25 cellular contexts compared by ENCODE assay signal in the genomic region with DNA sequence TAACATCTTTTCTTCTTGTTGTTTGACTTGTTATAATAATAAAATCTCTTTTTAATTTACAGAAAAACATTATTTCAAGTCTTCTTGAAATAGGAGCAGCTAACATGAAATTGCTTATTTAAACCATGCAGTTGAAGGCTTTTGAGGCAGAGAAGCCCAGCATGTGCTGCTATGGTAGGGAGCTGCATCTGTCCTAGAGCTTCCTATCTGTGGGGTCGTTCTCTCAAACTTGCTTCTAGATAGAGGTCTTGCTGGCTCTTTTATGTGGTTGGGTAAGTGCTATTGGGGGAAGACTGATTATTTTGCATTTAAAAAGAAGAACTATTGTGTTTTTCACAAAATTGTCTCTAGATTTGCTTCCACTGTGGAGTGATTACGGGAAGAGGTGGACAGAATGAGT.
"Had no signal": no experiment of that assay in that cellular context is flagged by ENCODE, and none has a peak within 500 bp of the region (broad histone marks: within the 10 kb centered on the region; RNA-seq: fewer than 3 reads in every experiment).

No MANE protein-coding gene starts in this region.

- H3K36me3 ChIP-seq: ascending aorta had no signal

- H3K4me3 Mint-ChIP-seq: activated CD8-positive, alpha-beta T cell treated with anti-CD3 and anti-CD28 coated beads, Interleukin-2, amount 10 ng/mL, durations not matched to agents 7 days and 5 days; activated naive CD8-positive, alpha-beta T cell treated with anti-CD3 and anti-CD28 coated beads, Interleukin-2, amount 50 U/mL, for 24 hours; T-helper 1 cell treated with Interleukin-12 subunit alpha and Interleukin-12 subunit beta and Interleukin-4 antibody, amounts not matched to agents 30 μg/mL and 1 μg/mL, for 36 hours had no signal

- H3K4me3 ChIP-seq: ascending aorta, body of pancreas, coronary artery had no signal

- H3K27me3 Mint-ChIP-seq: activated naive CD8-positive, alpha-beta T cell treated with anti-CD3 and anti-CD28 coated beads, Interleukin-2, amount 50 U/mL, for 24 hours had no signal

- H3K27ac Mint-ChIP-seq: activated CD8-positive, alpha-beta T cell treated with anti-CD3 and anti-CD28 coated beads, Interleukin-2, amount 10 ng/mL, durations not matched to agents 7 days and 5 days; activated naive CD4-positive, alpha-beta T cell treated with anti-CD3 and anti-CD28 coated beads, Interleukin-2, amount 50 U/mL, for 72 hours; activated naive CD8-positive, alpha-beta T cell treated with anti-CD3 and anti-CD28 coated beads, Interleukin-2, amount 50 U/mL, for 24 hours; T-helper 1 cell treated with Interleukin-12 subunit alpha and Interleukin-12 subunit beta and Interleukin-4 antibody, amounts not matched to agents 30 μg/mL and 1 μg/mL, for 36 hours had no signal

- H3K4me1 ChIP-seq: ascending aorta, body of pancreas had no signal

- DNase-seq: activated CD4-positive, alpha-beta T cell treated with anti-CD3 and anti-CD28 coated beads for 48 hours; activated CD4-positive, alpha-beta T cell treated with anti-CD3 and anti-CD28 coated beads, Interleukin-2, amount 50 U/mL, for 4 hours; activated CD4-positive, CD25-positive, alpha-beta regulatory T cell treated with anti-CD3 and anti-CD28 coated beads, Interleukin-2, amount 50 U/mL, for 72 hours; activated CD8-positive, alpha-beta memory T cell treated with anti-CD3 and anti-CD28 coated beads, Interleukin-2, amount 50 U/mL, for 48 hours; activated CD8-positive, alpha-beta T cell treated with anti-CD3 and anti-CD28 coated beads, Interleukin-2, amount 10 ng/mL, durations not matched to agents 7 days and 5 days; activated effector memory CD4-positive, alpha-beta T cell treated with Interleukin-2 at 50 U/mL for 16 hours; activated naive CD4-positive, alpha-beta T cell treated with Interleukin-2 at 50 U/mL for 16 hours; activated naive CD8-positive, alpha-beta T cell treated with anti-CD3 and anti-CD28 coated beads, Interleukin-2, amount 50 U/mL, for 24 hours; activated T-cell treated with anti-CD3 and anti-CD28 coated beads, Interleukin-2, amount 50 U/mL, for 1 hour; amniotic stem cell; body of pancreas; central memory CD4-positive, alpha-beta T cell; NCI-H1048; NCI-H146; NCI-H187 treated with DMSO at 0.1 percent for 48 hours; NCI-H2081 treated with DMSO at 0.1 percent for 48 hours; NCI-H2171; NCI-H226; NCI-H526; NCI-H774; SHP77 treated with DMSO at 0.1 percent for 48 hours had no signal

- ATAC-seq: activated CD8-positive, alpha-beta T cell treated with anti-CD3 and anti-CD28 coated beads, Interleukin-2, amount 10 ng/mL, durations not matched to agents 7 days and 5 days; activated naive CD4-positive, alpha-beta T cell treated with anti-CD3 and anti-CD28 coated beads, Interleukin-2, amount 50 U/mL, for 72 hours; activated naive CD8-positive, alpha-beta T cell treated with anti-CD3 and anti-CD28 coated beads, Interleukin-2, amount 50 U/mL, for 24 hours; body of pancreas had no signal

- H3K9me3 Mint-ChIP-seq: activated naive CD4-positive, alpha-beta T cell treated with anti-CD3 and anti-CD28 coated beads, Interleukin-2, amount 50 U/mL, for 72 hours; activated naive CD8-positive, alpha-beta T cell treated with anti-CD3 and anti-CD28 coated beads, Interleukin-2, amount 50 U/mL, for 24 hours; T-helper 1 cell treated with Interleukin-12 subunit alpha and Interleukin-12 subunit beta and Interleukin-4 antibody, amounts not matched to agents 30 μg/mL and 1 μg/mL, for 36 hours had no signal

- H3K9me3 ChIP-seq: ascending aorta, body of pancreas had no signal

- H3K27ac ChIP-seq: ascending aorta, body of pancreas, coronary artery had no signal

- H3K27me3 ChIP-seq: ascending aorta, body of pancreas had no signal

- H3K36me3 Mint-ChIP-seq: activated naive CD4-positive, alpha-beta T cell treated with anti-CD3 and anti-CD28 coated beads, Interleukin-2, amount 50 U/mL, for 72 hours had no signal
